In genomic region chr9:129644365-129644764, GRCh38 we compare ENCODE assay signal across 1 cellular context.
TF ChIP-seq lines count a peak whose summit lies in the region.

No MANE protein-coding gene starts in this region.

TF ChIP-seq in K562, 482 proteins besides CTCF, POLR2A, EP300 and RAD21:
- no peak for TF ChIP-seq KAT2B (IDR thresholded peaks at IDR 0.05; ENCODE audit: low read depth, low read length)
- TF ChIP-seq, protein P1, sequence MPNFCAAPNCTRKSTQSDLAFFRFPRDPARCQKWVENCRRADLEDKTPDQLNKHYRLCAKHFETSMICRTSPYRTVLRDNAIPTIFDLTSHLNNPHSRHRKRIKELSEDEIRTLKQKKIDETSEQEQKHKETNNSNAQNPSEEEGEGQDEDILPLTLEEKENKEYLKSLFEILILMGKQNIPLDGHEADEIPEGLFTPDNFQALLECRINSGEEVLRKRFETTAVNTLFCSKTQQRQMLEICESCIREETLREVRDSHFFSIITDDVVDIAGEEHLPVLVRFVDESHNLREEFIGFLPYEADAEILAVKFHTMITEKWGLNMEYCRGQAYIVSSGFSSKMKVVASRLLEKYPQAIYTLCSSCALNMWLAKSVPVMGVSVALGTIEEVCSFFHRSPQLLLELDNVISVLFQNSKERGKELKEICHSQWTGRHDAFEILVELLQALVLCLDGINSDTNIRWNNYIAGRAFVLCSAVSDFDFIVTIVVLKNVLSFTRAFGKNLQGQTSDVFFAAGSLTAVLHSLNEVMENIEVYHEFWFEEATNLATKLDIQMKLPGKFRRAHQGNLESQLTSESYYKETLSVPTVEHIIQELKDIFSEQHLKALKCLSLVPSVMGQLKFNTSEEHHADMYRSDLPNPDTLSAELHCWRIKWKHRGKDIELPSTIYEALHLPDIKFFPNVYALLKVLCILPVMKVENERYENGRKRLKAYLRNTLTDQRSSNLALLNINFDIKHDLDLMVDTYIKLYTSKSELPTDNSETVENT (CRISPR knock-in tag; IDR thresholded peaks at IDR 0.05): no peak
- no peak for TF ChIP-seq ZNF24 (IDR thresholded peaks at IDR 0.05)
- TF ChIP-seq, protein P2, sequence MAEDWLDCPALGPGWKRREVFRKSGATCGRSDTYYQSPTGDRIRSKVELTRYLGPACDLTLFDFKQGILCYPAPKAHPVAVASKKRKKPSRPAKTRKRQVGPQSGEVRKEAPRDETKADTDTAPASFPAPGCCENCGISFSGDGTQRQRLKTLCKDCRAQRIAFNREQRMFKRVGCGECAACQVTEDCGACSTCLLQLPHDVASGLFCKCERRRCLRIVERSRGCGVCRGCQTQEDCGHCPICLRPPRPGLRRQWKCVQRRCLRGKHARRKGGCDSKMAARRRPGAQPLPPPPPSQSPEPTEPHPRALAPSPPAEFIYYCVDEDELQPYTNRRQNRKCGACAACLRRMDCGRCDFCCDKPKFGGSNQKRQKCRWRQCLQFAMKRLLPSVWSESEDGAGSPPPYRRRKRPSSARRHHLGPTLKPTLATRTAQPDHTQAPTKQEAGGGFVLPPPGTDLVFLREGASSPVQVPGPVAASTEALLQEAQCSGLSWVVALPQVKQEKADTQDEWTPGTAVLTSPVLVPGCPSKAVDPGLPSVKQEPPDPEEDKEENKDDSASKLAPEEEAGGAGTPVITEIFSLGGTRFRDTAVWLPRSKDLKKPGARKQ (CRISPR knock-in tag; IDR thresholded peaks at IDR 0.05): no peak
- no peak for TF ChIP-seq GTF2B (IDR thresholded peaks at IDR 0.05; ENCODE audit: extremely low read depth, insufficient read length)
- TF ChIP-seq ZC3H11A (IDR thresholded peaks at IDR 0.05; ENCODE audit: low read depth, low read length): no peak
